In the genomic region with DNA sequence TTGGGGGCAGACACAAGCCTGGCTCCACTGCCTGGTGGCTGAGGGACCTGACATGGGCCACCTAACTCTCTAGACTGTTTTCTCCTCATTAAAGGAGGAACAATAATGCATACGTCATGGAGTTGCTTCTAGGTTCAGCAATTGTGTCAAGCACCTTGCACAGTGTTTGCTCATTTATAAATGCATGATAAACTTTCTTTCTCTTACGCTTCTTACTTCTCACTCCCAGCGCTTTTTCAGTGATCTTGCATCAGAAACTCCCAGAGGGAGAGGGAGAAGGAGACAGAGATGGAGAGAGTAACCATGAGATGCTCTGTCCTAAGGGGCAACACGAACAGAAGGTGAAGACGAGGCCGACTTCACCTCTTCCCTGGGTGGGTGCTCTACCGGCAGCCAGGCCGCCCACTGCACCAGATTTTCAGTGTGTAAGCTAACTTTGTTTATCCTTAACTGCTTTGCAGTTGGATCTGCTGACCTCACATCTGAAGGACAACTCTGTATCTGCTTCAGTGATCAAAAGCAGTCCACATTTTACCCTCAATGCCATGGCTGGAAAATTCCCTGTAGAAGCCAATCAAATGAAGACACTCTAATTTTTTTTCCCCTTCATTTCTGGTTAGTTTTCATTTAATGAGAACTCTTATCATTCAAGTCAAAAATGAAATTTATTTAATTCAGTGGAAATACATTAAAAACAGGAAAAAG, we compare ENCODE assay signal across 12 cellular contexts. TPM values are rescaled to one million over a fixed set of nuclear protein-coding genes. Genes with fewer than 3 reads are reported as not detected.
DNase-seq lines count a peak whose midpoint lies in the region; TF ChIP-seq lines count a peak whose summit lies in the region.
"Had no signal": no experiment of that assay in that cellular context is flagged by ENCODE, and none has a peak within 500 bp of the region (broad histone marks: within the 10 kb centered on the region; RNA-seq: fewer than 3 reads in every experiment).

No MANE protein-coding gene starts in this region.

- peaks cover 23% of the 10 kb centered on the region for H3K36me3 Mint-ChIP-seq in HFFc6 (ENCODE audit: low read depth)

- no peaks in the 10 kb centered on the region for H3K9me3 Mint-ChIP-seq in HFFc6
- H3K9me3 Mint-ChIP-seq: H9 had no signal

- no peak overlapping the region for H3K4me3 Mint-ChIP-seq in HFFc6
- H3K4me3 Mint-ChIP-seq: H9 had no signal

- TF ChIP-seq EP300 in ovary (IDR thresholded peaks at IDR 0.05): no peak

- H3K4me1 ChIP-seq in ovary (ENCODE audit: insufficient read depth): peaks cover 1% of the 10 kb centered on the region

- peak overlapping the region; percentile 87 for H3K27ac ChIP-seq in WERI-Rb-1
- no peak overlapping the region for H3K27ac ChIP-seq in ovary
- H3K27ac ChIP-seq in coronary artery: no peak overlapping the region

- H3K27me3 ChIP-seq in WERI-Rb-1 (ENCODE audit: insufficient read depth, low read depth, severe bottlenecking) (no peaks in the 10 kb centered on the region), ovary (no peaks in the 10 kb centered on the region)
- H3K27me3 ChIP-seq: BE2C had no signal

- TF ChIP-seq POLR2A in ovary (IDR thresholded peaks at IDR 0.05): no peak

- TF ChIP-seq CTCF in HFFc6 (IDR thresholded peaks at IDR 0.05) (no peak), WERI-Rb-1 (IDR thresholded peaks at IDR 0.05; ENCODE audit: low read depth, low read length) (no peak), ovary (IDR thresholded peaks at IDR 0.05) (no peak), coronary artery (IDR thresholded peaks at IDR 0.05) (no peak)

- H3K36me3 ChIP-seq in WERI-Rb-1 (no peaks in the 10 kb centered on the region; the same call in 1 of the 2 replicates), ovary (no peaks in the 10 kb centered on the region)
- H3K36me3 ChIP-seq: BE2C had no signal

- H3K27me3 Mint-ChIP-seq in HFFc6 (ENCODE audit: insufficient read depth): peaks cover 2% of the 10 kb centered on the region; the same call in 1 of the 2 replicates

- H3K9me3 ChIP-seq in WERI-Rb-1 (ENCODE audit: severe bottlenecking): no peaks in the 10 kb centered on the region
- no peaks in the 10 kb centered on the region for H3K9me3 ChIP-seq in ovary
- H3K9me3 ChIP-seq: BE2C had no signal

- H3K4me3 ChIP-seq in WERI-Rb-1 (ENCODE audit: low read depth, low read length): no peak overlapping the region
- H3K4me3 ChIP-seq in ovary: no peak overlapping the region
- no peak overlapping the region for H3K4me3 ChIP-seq in coronary artery

- H3K27ac Mint-ChIP-seq in HFFc6: peak overlapping the region; percentile 69

- DNase-seq in HFFc6 (no peak), WERI-Rb-1 (no peak), iris pigment epithelial cell (ENCODE audit: low read depth) (peak; percentile 24), renal cortical epithelial cell (ENCODE audit: low read depth) (peak; percentile 63), ovary (no peak), coronary artery (ENCODE audit: low spot score) (no peak), OCI-M2 (lab: John Stamatoyannopoulos, UW; ENCODE audit: unreplicated experiment) (no peak)
- DNase-seq: BE2C, H9, NCI-H1436 treated with DMSO at 0.1 percent for 48 hours, NCI-H2081 treated with DMSO at 0.1 percent for 48 hours, NCI-H69 had no signal

- H3K4me1 Mint-ChIP-seq in HFFc6 (ENCODE audit: low read depth): peaks cover 82% of the 10 kb centered on the region
- H3K4me1 Mint-ChIP-seq: H9 had no signal

- intact Hi-C loops in ovary (cut with DNase I): no loop called here

- 86 to 88% (median 87%) methylated on average over 8 of the region's 8 CpGs for WGBS in ovary, 3 donors

RNA-seq across cellular contexts. Expression of a gene that starts 35.3 kb away (rescaled TPM):
- total RNA-seq in HFFc6 (2021; fragmentation: NEBNext Ultra II Directional; extraction: Animal tissue kit (Norgen Biotek cat#: 25700)): 10 to 100 TPM; 30.2 to 37.7 (median 32.7) TPM
- total RNA-seq in renal cortical epithelial cell (13.7 and 14.1 TPM in 2 replicates), ovary (10 to 100 TPM in 6 of 7 donors, 1 to 10 TPM in 1; 7.6 to 24.9 (median 17.4) TPM)
- 10 to 100 TPM; 17.0 to 19.7 TPM for polyA plus RNA-seq in ovary

Comparison
In these comparisons a context has a peak if more than half of its experiments do, and no peak if none do; other contexts are left out.
1. DNase-seq: peak in iris pigment epithelial cell (single experiment) and renal cortical epithelial cell (single experiment); none in HFFc6 (single experiment), WERI-Rb-1 (single experiment), ovary (0 of 5), coronary artery (single experiment) and OCI-M2 (single experiment).